ENCODE assay signal across 12 cellular contexts in genomic region chr16:8928467-8928957, GRCh38. TPM values are rescaled to one million over a fixed set of nuclear protein-coding genes. Genes with fewer than 3 reads are reported as not detected.
DNase-seq lines count a peak whose midpoint lies in the region; ATAC-seq and TF ChIP-seq lines count a peak whose summit lies in the region.
"Had no signal": no experiment of that assay in that cellular context is flagged by ENCODE, and none has a peak within 500 bp of the region (broad histone marks: within the 10 kb centered on the region; RNA-seq: fewer than 3 reads in every experiment).

No MANE protein-coding gene starts in this region.

- H3K27me3 Mint-ChIP-seq in activated T-cell treated with anti-CD3 and anti-CD28 coated beads, Interleukin-2, amount 50 U/mL, for 72 hours (ENCODE audit: low read depth) = no peaks in the 10 kb centered on the region
- no peaks in the 10 kb centered on the region for H3K27me3 Mint-ChIP-seq in memory B cell
- H3K27me3 Mint-ChIP-seq in type B pancreatic cell = no peaks in the 10 kb centered on the region
- H3K27me3 Mint-ChIP-seq: progenitor cell of endocrine pancreas had no signal

- BruUV-seq in HCT116 (replicated peaks; lab: Mats Ljungman, UMichigan) = no TSS peak

- CTCF ChIA-PET in AG04450 (lab: Charles Lee) = interaction anchor here (0.5 to 1.3 kb wide), 4 partner anchors 8 to 1809 kb away, joined by 3 to 13 read pairs (median 3); no protein-coding TSS in a partner anchor
- CTCF ChIA-PET in HCT116 (lab: Charles Lee) = interaction anchor here (1.1 to 1.4 kb wide), 2 partner anchors 8 to 80 kb away, joined by 3 to 7 read pairs; no protein-coding TSS in a partner anchor

- H3K79me2 ChIP-seq in HCT116 (ENCODE audit: insufficient read depth, low read length) (peaks cover 99% of the 10 kb centered on the region), smooth muscle cell (ENCODE audit: low read depth) (peaks cover 100% of the 10 kb centered on the region)

- H3K27ac Mint-ChIP-seq in activated T-cell treated with anti-CD3 and anti-CD28 coated beads, Interleukin-2, amount 50 U/mL, for 72 hours = peak overlapping the region; percentile 55
- H3K27ac Mint-ChIP-seq in memory B cell = peak overlapping the region; percentile 36
- H3K27ac Mint-ChIP-seq in type B pancreatic cell = no peak overlapping the region
- H3K27ac Mint-ChIP-seq: progenitor cell of endocrine pancreas had no signal

- no peaks in the 10 kb centered on the region for H3K4me1 ChIP-seq in HCT116 (ENCODE audit: control insufficient read depth in 1 of 2, insufficient read depth in 2 of 2, low read length in 2 of 2)
- no peaks in the 10 kb centered on the region for H3K4me1 ChIP-seq in smooth muscle cell (ENCODE audit: low read depth)

- H3F3A ChIP-seq in smooth muscle cell (ENCODE audit: low read depth) = peaks cover 9% of the 10 kb centered on the region

- no peak overlapping the region for H2AFZ ChIP-seq in HCT116 (ENCODE audit: low read depth, low read length, poor library complexity, severe bottlenecking)
- no peak overlapping the region for H2AFZ ChIP-seq in smooth muscle cell (ENCODE audit: low read depth)

- peaks cover 8 to 21% of the 10 kb centered on the region in 2 donors for H3K36me3 Mint-ChIP-seq in activated T-cell treated with anti-CD3 and anti-CD28 coated beads, Interleukin-2, amount 50 U/mL, for 72 hours (ENCODE audit: insufficient read depth in 2 of 2)
- H3K36me3 Mint-ChIP-seq in memory B cell = peaks cover 18% of the 10 kb centered on the region
- H3K36me3 Mint-ChIP-seq in type B pancreatic cell = peaks cover 43% of the 10 kb centered on the region

- no peak for TF ChIP-seq RAD21 in HCT116 (IDR thresholded peaks at IDR 0.05; ENCODE audit: low read depth)

- H3K27me3 ChIP-seq in AG04450 (ENCODE audit: control insufficient read depth, insufficient read depth, low read length) = no peaks in the 10 kb centered on the region
- no peaks in the 10 kb centered on the region for H3K27me3 ChIP-seq in HCT116 (ENCODE audit: insufficient read depth, low read length)
- no peaks in the 10 kb centered on the region for H3K27me3 ChIP-seq in smooth muscle cell (ENCODE audit: low read depth)
- H3K27me3 ChIP-seq: esophagus muscularis mucosa had no signal

- TF ChIP-seq CTCF in AG04450 (IDR thresholded peaks at IDR 0.05; ENCODE audit: low read depth, low read length) (no peak), HCT116 (IDR thresholded peaks at IDR 0.05 in 2 of 3, conservative IDR thresholded peaks at IDR 0.05 in 1 of 3; ENCODE audit: borderline replicate concordance in 1 of 3, insufficient read depth in 1 of 3, low read depth in 2 of 3, low read length in 2 of 3) (no peak), smooth muscle cell (IDR thresholded peaks at IDR 0.05; ENCODE audit: borderline replicate concordance, insufficient read depth, poor library complexity, severe bottlenecking) (no peak), type B pancreatic cell (conservative IDR thresholded peaks at IDR 0.05) (no peak)

- no peak for TF ChIP-seq POLR2A in HCT116 (IDR thresholded peaks at IDR 0.05; ENCODE audit: borderline replicate concordance, extremely low read depth, insufficient read depth, insufficient read length)

- no peak overlapping the region for H3K27ac ChIP-seq in AG04450 (ENCODE audit: low read depth, low read length)
- H3K27ac ChIP-seq in HCT116 (ENCODE audit: low read depth, low read length) = no peak overlapping the region
- no peak overlapping the region for H3K27ac ChIP-seq in smooth muscle cell (ENCODE audit: low read depth)
- H3K27ac ChIP-seq: esophagus muscularis mucosa had no signal

- RAD21 ChIA-PET in HCT116 (lab: Charles Lee; ENCODE audit: low non-redundant PET in 1 of 2, low total read pairs in 2 of 2, uncharacterized antibody in 2 of 2, unreplicated experiment in 2 of 2) = no interaction called here

- intact Hi-C loops in HCT116 (cut with micrococcal nuclease) = no loop called here

- H3K4me3 Mint-ChIP-seq in activated T-cell treated with anti-CD3 and anti-CD28 coated beads, Interleukin-2, amount 50 U/mL, for 72 hours = peak overlapping the region; percentile 3 to 45
- H3K4me3 Mint-ChIP-seq in memory B cell (no peak overlapping the region), type B pancreatic cell (no peak overlapping the region)

- ATAC-seq in HCT116 (no peak), memory B cell (ENCODE audit: low read depth) (no peak), GM21360 (IDR thresholded peaks at IDR 0.05; ENCODE audit: unreplicated experiment) (no peak), GM21367 (IDR thresholded peaks at IDR 0.05; ENCODE audit: unreplicated experiment) (no peak)
- ATAC-seq in activated T-cell treated with anti-CD3 and anti-CD28 coated beads, Interleukin-2, amount 50 U/mL, for 72 hours (replicated peaks in 1 of 2) = peak; percentile 88 to 89

- H3K4me2 ChIP-seq in HCT116 (ENCODE audit: low read length) = no peak overlapping the region
- H3K4me2 ChIP-seq in smooth muscle cell = no peak overlapping the region

- H3K36me3 ChIP-seq in HCT116 (ENCODE audit: control insufficient read depth in 1 of 2, insufficient read depth in 2 of 2, low read length in 2 of 2) = peaks cover 11 to 23% of the 10 kb centered on the region in 2 experiments; a peak in 3 of 4 replicates
- H3K36me3 ChIP-seq in smooth muscle cell (ENCODE audit: low read depth) = no peaks in the 10 kb centered on the region

- H3K9me3 ChIP-seq in AG04450 (ENCODE audit: control insufficient read depth, insufficient read depth, low read length) (no peaks in the 10 kb centered on the region), HCT116 (ENCODE audit: control insufficient read depth in 1 of 2, insufficient read depth in 1 of 2, low read depth in 1 of 2, low read length in 2 of 2) (no peaks in the 10 kb centered on the region), smooth muscle cell (replicated peaks; ENCODE audit: low read depth) (no peaks in the 10 kb centered on the region)
- H3K9me3 ChIP-seq: esophagus muscularis mucosa had no signal

- no peaks in the 10 kb centered on the region for H3K9me2 ChIP-seq in HCT116 (ENCODE audit: insufficient read depth)

- H3K4me3 ChIP-seq in AG04450 (ENCODE audit: low read depth, low read length) (no peak overlapping the region), HCT116 (replicated peaks in 1 of 2; ENCODE audit: low read depth in 1 of 2, low read length in 2 of 2) (no peak overlapping the region), smooth muscle cell (no peak overlapping the region)
- H3K4me3 ChIP-seq: esophagus muscularis mucosa had no signal

- H3K9me3 Mint-ChIP-seq in activated T-cell treated with anti-CD3 and anti-CD28 coated beads, Interleukin-2, amount 50 U/mL, for 72 hours = no peaks in the 10 kb centered on the region
- H3K9me3 Mint-ChIP-seq in memory B cell (no peaks in the 10 kb centered on the region), type B pancreatic cell (no peaks in the 10 kb centered on the region)

- 79% methylated on average over 10 of the region's 10 CpGs for WGBS in smooth muscle cell (ENCODE audit: low lambda C conversion rate)

- H3K9ac ChIP-seq in HCT116 (ENCODE audit: low read length) (no peak overlapping the region), smooth muscle cell (ENCODE audit: low read depth) (no peak overlapping the region)

- peaks cover 44% of the 10 kb centered on the region; the same call in 1 of the 2 replicates for H4K20me1 ChIP-seq in HCT116 (ENCODE audit: insufficient read depth)
- peaks cover 100% of the 10 kb centered on the region for H4K20me1 ChIP-seq in smooth muscle cell (ENCODE audit: low read depth)

- DNase-seq in AG04450 (ENCODE audit: low read depth, low spot score) = peak; percentile 21
- DNase-seq in HCT116 (ENCODE audit: low read depth, low spot score) = no peak
- DNase-seq in activated T-cell treated with anti-CD3 and anti-CD28 coated beads, Interleukin-2, amount 50 U/mL, for 72 hours = peak; percentile 42 to 50
- no peak for DNase-seq in memory B cell (ENCODE audit: low spot score in 2 of 2)
- DNase-seq in smooth muscle cell (lab: John Stamatoyannopoulos, UW; ENCODE audit: unreplicated experiment) = no peak
- DNase-seq in type B pancreatic cell (ENCODE audit: extremely low spot score, unreplicated experiment) = no peak
- DNase-seq: NCI-H1417 treated with DMSO at 0.1 percent for 48 hours had no signal

- peaks cover 63% of the 10 kb centered on the region for H3K4me1 Mint-ChIP-seq in activated T-cell treated with anti-CD3 and anti-CD28 coated beads, Interleukin-2, amount 50 U/mL, for 72 hours (ENCODE audit: low read depth)
- H3K4me1 Mint-ChIP-seq in memory B cell (peaks cover 36% of the 10 kb centered on the region), type B pancreatic cell (ENCODE audit: unreplicated experiment) (peaks cover 26% of the 10 kb centered on the region)

- POLR2A ChIA-PET in AG04450 (lab: Yijun Ruan, JAX) (no interaction called here), HCT116 (lab: Charles Lee) (no interaction called here)

TF ChIP-seq in HCT116, 20 proteins besides CTCF, POLR2A, EP300 and RAD21:
- TF ChIP-seq CEBPB (IDR thresholded peaks at IDR 0.05; ENCODE audit: low read depth) (peak; percentile 57; the same call in 1 of the 2 replicates), JUND (IDR thresholded peaks at IDR 0.05) (no peak), EZH2 (IDR thresholded peaks at IDR 0.05) (no peak)

RNA-seq across cellular contexts. Expression of gene USP7, which starts 35.2 kb away (rescaled TPM):
- polyA plus RNA-seq in AG04450 (2011; rRNA removed) (26.9 and 35.5 TPM in 2 replicates), smooth muscle cell (52.1 and 55.6 TPM in 2 replicates)
- polyA minus RNA-seq in AG04450 (2011; rRNA and poly(A)+ RNA removed) = 94.0 and 131 TPM in 2 replicates
- total RNA-seq in HCT116 (2021; ENCODE audit: unreplicated experiment) (154 TPM), smooth muscle cell (50.7 and 60.8 TPM in 2 replicates), type B pancreatic cell (ENCODE audit: low replicate concordance) (106 and 118 TPM in 2 replicates)
- 76.4 and 77.8 TPM in 2 replicates for polyA plus RNA-seq in HCT116 (2012)
- total RNA-seq in activated T-cell treated with anti-CD3 and anti-CD28 coated beads, Interleukin-2, amount 50 U/mL, for 72 hours = 100 to 1,000 TPM; 126 to 131 TPM

RNA-seq across cellular contexts. Expression of gene LITAFD, which starts 46.4 kb away (rescaled TPM):
- not detected in 2 replicates for polyA plus RNA-seq in AG04450 (2011; rRNA removed)
- polyA minus RNA-seq in AG04450 (2011; rRNA and poly(A)+ RNA removed) = not detected in 2 replicates
- total RNA-seq in HCT116 (2021; ENCODE audit: unreplicated experiment) = not detected
- polyA plus RNA-seq in HCT116 (2012) = not detected in 2 replicates
- total RNA-seq in activated T-cell treated with anti-CD3 and anti-CD28 coated beads, Interleukin-2, amount 50 U/mL, for 72 hours = not detected
- not detected in 2 replicates for total RNA-seq in smooth muscle cell
- polyA plus RNA-seq in smooth muscle cell = 0.37 TPM in 1 of 2 replicates, not detected in the other
- not detected in 2 replicates for total RNA-seq in type B pancreatic cell (ENCODE audit: low replicate concordance)
- total RNA-seq: esophagus muscularis mucosa, liver, progenitor cell of endocrine pancreas had no signal
- polyA plus RNA-seq: liver had no signal

RNA-seq across cellular contexts. Expression of gene CARHSP1, which starts 59.7 kb away (rescaled TPM):
- 65.5 and 91.1 TPM in 2 replicates for polyA plus RNA-seq in AG04450 (2011; rRNA removed)
- 104 and 137 TPM in 2 replicates for polyA minus RNA-seq in AG04450 (2011; rRNA and poly(A)+ RNA removed)
- 79.7 TPM for total RNA-seq in HCT116 (2021; ENCODE audit: unreplicated experiment)
- 116 and 137 TPM in 2 replicates for polyA plus RNA-seq in HCT116 (2012)
- 10 to 100 TPM; 71.4 to 73.1 TPM for total RNA-seq in activated T-cell treated with anti-CD3 and anti-CD28 coated beads, Interleukin-2, amount 50 U/mL, for 72 hours
- 62.6 and 74.1 TPM in 2 replicates for total RNA-seq in smooth muscle cell
- 94.0 and 118 TPM in 2 replicates for polyA plus RNA-seq in smooth muscle cell
- 84.6 and 88.0 TPM in 2 replicates for total RNA-seq in type B pancreatic cell (ENCODE audit: low replicate concordance)

Comparison
In these comparisons a context has a peak if more than half of its experiments do, and no peak if none do; other contexts are left out.
1. DNase-seq: peak in AG04450 (single experiment) and activated T-cell treated with anti-CD3 and anti-CD28 coated beads, Interleukin-2, amount 50 U/mL, for 72 hours (2 of 2); none in HCT116 (single experiment), memory B cell (0 of 2), smooth muscle cell (single experiment) and type B pancreatic cell (single experiment).
2. ATAC-seq: peak in activated T-cell treated with anti-CD3 and anti-CD28 coated beads, Interleukin-2, amount 50 U/mL, for 72 hours (2 of 2); none in HCT116 (single experiment), memory B cell (single experiment), GM21360 (single experiment) and GM21367 (single experiment).
3. H3K4me3 Mint-ChIP-seq: peak in activated T-cell treated with anti-CD3 and anti-CD28 coated beads, Interleukin-2, amount 50 U/mL, for 72 hours (2 of 2); none in memory B cell (single experiment) and type B pancreatic cell (single experiment).